Comparison of ENCODE assay signal across 1 cellular context in genomic region chr4:65918217-65918616, GRCh38.
TF ChIP-seq lines count a peak whose summit lies in the region.

No MANE protein-coding gene starts in this region.

TF ChIP-seq in GM23338, 12 proteins besides CTCF, POLR2A, EP300 and RAD21 (continued from another document):
- no peak for TF ChIP-seq REST (IDR thresholded peaks at IDR 0.05; ENCODE audit: unreplicated experiment)
- no peak for TF ChIP-seq ZNF114 (CRISPR knock-in tag; IDR thresholded peaks at IDR 0.05)
- TF ChIP-seq ZNF331 (CRISPR knock-in tag; IDR thresholded peaks at IDR 0.05; ENCODE audit: low read depth): no peak
- no peak for TF ChIP-seq JUNB (IDR thresholded peaks at IDR 0.05; ENCODE audit: unreplicated experiment)
- no peak for TF ChIP-seq CREB1 (CRISPR knock-in tag; IDR thresholded peaks at IDR 0.05; ENCODE audit: low read depth)
- no peak for TF ChIP-seq POLR2AphosphoS5 (IDR thresholded peaks at IDR 0.05; ENCODE audit: low read depth)
- TF ChIP-seq ETS1 (IDR thresholded peaks at IDR 0.05): no peak
- no peak for TF ChIP-seq EZH2phosphoT487 (IDR thresholded peaks at IDR 0.05; ENCODE audit: unreplicated experiment)
- no peak for TF ChIP-seq NANOG (IDR thresholded peaks at IDR 0.05; ENCODE audit: borderline replicate concordance)
- TF ChIP-seq ZNF462 (CRISPR knock-in tag; IDR thresholded peaks at IDR 0.05): no peak
